20 cellular contexts compared by ENCODE assay signal in genomic region chr1:102262994-102263393, GRCh38.
DNase-seq lines count a peak whose midpoint lies in the region; ATAC-seq and TF ChIP-seq lines count a peak whose summit lies in the region.
"Had no signal": no experiment of that assay in that cellular context is flagged by ENCODE, and none has a peak within 500 bp of the region (broad histone marks: within the 10 kb centered on the region; RNA-seq: fewer than 3 reads in every experiment).

No MANE protein-coding gene starts in this region.

- no peak overlapping the region for H3K4me3 ChIP-seq in coronary artery
- H3K4me3 ChIP-seq: HAP-1 had no signal

- no peaks in the 10 kb centered on the region for H3K4me1 Mint-ChIP-seq in nephron progenitor cell

- ATAC-seq in SK-N-SH treated with all-trans-retinoic acid at 6 μM for 48 hours, result peak; percentile 75

- no peaks in the 10 kb centered on the region for H3K9me3 Mint-ChIP-seq in nephron progenitor cell

- H3K27ac ChIP-seq in coronary artery, result no peak overlapping the region

- TF ChIP-seq CTCF in nephron progenitor cell (IDR thresholded peaks at IDR 0.05) (no peak), coronary artery (IDR thresholded peaks at IDR 0.05) (no peak)

- H3K4me3 Mint-ChIP-seq in nephron progenitor cell, result no peak overlapping the region
- H3K4me3 Mint-ChIP-seq: CD4-positive, CD25-positive, alpha-beta regulatory T cell had no signal

- DNase-seq in A172 (ENCODE audit: low spot score) (peak; percentile 0), H4 (ENCODE audit: low spot score) (peak; percentile 2), NAMALWA (ENCODE audit: low spot score) (peak; percentile 7), nephron progenitor cell (no peak), COLO829 (ENCODE audit: low spot score) (no peak), NCI-H2029 treated with DMSO at 0.1 percent for 48 hours (lab: John Stamatoyannopoulos, UW) (no peak), coronary artery (ENCODE audit: low spot score) (no peak)
- DNase-seq: 8988T; BE2C; Caco-2; CD4-positive, CD25-positive, alpha-beta regulatory T cell; KBM-7; NCI-H1048; NCI-H1436 treated with DMSO at 0.1 percent for 48 hours; NCI-H2081; NK-92 treated with Interleukin-12 subunit alpha and Interleukin-12 subunit beta, amount 100 ng/mL, for 24 hours; SHP77; T-helper 1 cell had no signal

- H3K27me3 Mint-ChIP-seq in nephron progenitor cell (ENCODE audit: low read depth, poor library complexity), result no peaks in the 10 kb centered on the region
- H3K27me3 Mint-ChIP-seq: CD4-positive, CD25-positive, alpha-beta regulatory T cell had no signal

- no peaks in the 10 kb centered on the region for H3K36me3 Mint-ChIP-seq in nephron progenitor cell (ENCODE audit: low read depth)
- H3K36me3 Mint-ChIP-seq: CD4-positive, CD25-positive, alpha-beta regulatory T cell had no signal

- no peak overlapping the region for H3K27ac Mint-ChIP-seq in nephron progenitor cell
- H3K27ac Mint-ChIP-seq: CD4-positive, CD25-positive, alpha-beta regulatory T cell had no signal

TF ChIP-seq in SK-N-SH treated with all-trans-retinoic acid at 6 μM for 48 hours, 23 proteins besides CTCF, POLR2A, EP300 and RAD21:
- TF ChIP-seq BACH2 (CRISPR knock-in tag; IDR thresholded peaks at IDR 0.05; ENCODE audit: borderline replicate concordance), result no peak
- TF ChIP-seq ZNF8 (CRISPR knock-in tag; IDR thresholded peaks at IDR 0.05), result no peak
- TF ChIP-seq TSHZ2 (CRISPR knock-in tag; IDR thresholded peaks at IDR 0.05), result no peak
- no peak for TF ChIP-seq CREB5 (CRISPR knock-in tag; IDR thresholded peaks at IDR 0.05; ENCODE audit: low read depth)
- TF ChIP-seq ESRRG (CRISPR knock-in tag; IDR thresholded peaks at IDR 0.05), result no peak
- TF ChIP-seq CSRNP3 (CRISPR knock-in tag; IDR thresholded peaks at IDR 0.05), result no peak
- TF ChIP-seq GLIS3 (CRISPR knock-in tag; IDR thresholded peaks at IDR 0.05), result no peak
- TF ChIP-seq RARB (CRISPR knock-in tag; IDR thresholded peaks at IDR 0.05), result no peak
- no peak for TF ChIP-seq TCF4 (CRISPR knock-in tag; IDR thresholded peaks at IDR 0.05; ENCODE audit: borderline replicate concordance)
TF ChIP-seq in SK-N-SH treated with all-trans-retinoic acid at 6 μM for 48 hours: peak in this region for 0.

Comparison
In these comparisons a context has a peak if more than half of its experiments do, and no peak if none do; other contexts are left out.
1. DNase-seq: peak in A172 (single experiment), H4 (single experiment) and NAMALWA (single experiment); none in nephron progenitor cell (single experiment), COLO829 (single experiment), NCI-H2029 treated with DMSO at 0.1 percent for 48 hours (single experiment) and coronary artery (single experiment).